2 cellular contexts compared by ENCODE assay signal in genomic region chr17:8728991-8729390, GRCh38.
TF ChIP-seq lines count a peak whose summit lies in the region.

No MANE protein-coding gene starts in this region.

TF ChIP-seq in A549, 52 proteins besides CTCF, POLR2A, EP300 and RAD21:
- TF ChIP-seq CBX8 (IDR thresholded peaks at IDR 0.05) (no peak), MAFK (IDR thresholded peaks at IDR 0.05; ENCODE audit: partially characterized antibody) (peak; percentile 74)

TF ChIP-seq in IMR-90, 13 proteins besides CTCF, POLR2A, EP300 and RAD21:
- TF ChIP-seq MAFK (IDR thresholded peaks at IDR 0.05; ENCODE audit: low read depth, low read length) (no peak), MXI1 (IDR thresholded peaks at IDR 0.05; ENCODE audit: borderline replicate concordance, low read depth, low read length) (no peak), RFX5 (IDR thresholded peaks at IDR 0.05; ENCODE audit: low read depth, low read length) (no peak)
- TF ChIP-seq, protein P1, sequence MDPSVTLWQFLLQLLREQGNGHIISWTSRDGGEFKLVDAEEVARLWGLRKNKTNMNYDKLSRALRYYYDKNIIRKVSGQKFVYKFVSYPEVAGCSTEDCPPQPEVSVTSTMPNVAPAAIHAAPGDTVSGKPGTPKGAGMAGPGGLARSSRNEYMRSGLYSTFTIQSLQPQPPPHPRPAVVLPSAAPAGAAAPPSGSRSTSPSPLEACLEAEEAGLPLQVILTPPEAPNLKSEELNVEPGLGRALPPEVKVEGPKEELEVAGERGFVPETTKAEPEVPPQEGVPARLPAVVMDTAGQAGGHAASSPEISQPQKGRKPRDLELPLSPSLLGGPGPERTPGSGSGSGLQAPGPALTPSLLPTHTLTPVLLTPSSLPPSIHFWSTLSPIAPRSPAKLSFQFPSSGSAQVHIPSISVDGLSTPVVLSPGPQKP (IDR thresholded peaks at IDR 0.05; ENCODE audit: borderline replicate concordance, low read depth, low read length): no peak
TF ChIP-seq in IMR-90: peak in this region for 0.
